Comparison of ENCODE assay signal across 32 cellular contexts in genomic region chrX:85998954-85999353, GRCh38.
"Had no signal": no experiment of that assay in that cellular context is flagged by ENCODE, and none has a peak within 500 bp of the region (broad histone marks: within the 10 kb centered on the region; RNA-seq: fewer than 3 reads in every experiment).

No MANE protein-coding gene starts in this region.

- H3K36me3 ChIP-seq: adrenal gland, brain microvascular endothelial cell, breast epithelium had no signal

- FAIRE-seq: TTC549 had no signal

- H3K4me3 ChIP-seq: adrenal gland, body of pancreas, breast epithelium had no signal

- H3K27ac ChIP-seq: adrenal gland, body of pancreas, brain microvascular endothelial cell, breast epithelium, VCaP had no signal

- H3K9me3 ChIP-seq: adrenal gland, body of pancreas, breast epithelium had no signal

- H3K4me1 ChIP-seq: body of pancreas, breast epithelium had no signal

- H3K27me3 ChIP-seq: adrenal gland, body of pancreas, brain microvascular endothelial cell had no signal

- DNase-seq: activated B cell treated with CpG ODN at 0.5 μM for 24 hours; activated CD4-positive, alpha-beta memory T cell treated with anti-CD3 and anti-CD28 coated beads for 36 hours; activated CD4-positive, alpha-beta T cell treated with anti-CD3 and anti-CD28 coated beads for 4 hours; activated CD4-positive, alpha-beta T cell treated with anti-CD3 and anti-CD28 coated beads, Interleukin-2, amount 10 ng/mL, durations not matched to agents 24 days and 14 days; activated CD4-positive, alpha-beta T cell treated with anti-CD3 and anti-CD28 coated beads, Interleukin-2, amount 50 U/mL, for 1 hour; activated CD4-positive, alpha-beta T cell treated with anti-CD3 and anti-CD28 coated beads, Interleukin-2, amount 50 U/mL, for 4 hours; activated CD4-positive, CD25-positive, alpha-beta regulatory T cell treated with anti-CD3 and anti-CD28 coated beads, Interleukin-2, amount 50 U/mL, for 72 hours; activated CD8-positive, alpha-beta memory T cell treated with anti-CD3 and anti-CD28 coated beads, Interleukin-2, amount 50 U/mL, for 4 hours; activated CD8-positive, alpha-beta T cell treated with anti-CD3 and anti-CD28 coated beads for 36 hours; activated effector memory CD4-positive, alpha-beta T cell treated with anti-CD3 and anti-CD28 coated beads, Interleukin-2, amount 50 U/mL, for 16 hours; activated gamma-delta T cell treated with Interleukin-2 at 50 U/mL for 16 hours; activated naive CD4-positive, alpha-beta T cell; activated naive CD4-positive, alpha-beta T cell treated with anti-CD3 and anti-CD28 coated beads for 36 hours; activated naive CD4-positive, alpha-beta T cell treated with anti-CD3 and anti-CD28 coated beads, Interleukin-2, amount 50 U/mL, for 16 hours; activated naive CD8-positive, alpha-beta T cell treated with anti-CD3 and anti-CD28 coated beads for 36 hours; activated T-cell treated with anti-CD3 and anti-CD28 coated beads for 4 hours; activated T-cell treated with anti-CD3 and anti-CD28 coated beads, Interleukin-2, amount 50 U/mL, for 1 hour; activated T-cell treated with anti-CD3 and anti-CD28 coated beads, Interleukin-2, amount 50 U/mL, for 4 hours; activated T-cell treated with anti-CD3 and anti-CD28 coated beads, Interleukin-2, amount 50 U/mL, for 72 hours; adrenal gland; amniotic stem cell; aorta; body of pancreas; brain microvascular endothelial cell; central memory CD4-positive, alpha-beta T cell; T-helper 2 cell; T-helper 9 cell had no signal

- ATAC-seq: activated CD8-positive, alpha-beta T cell treated with anti-CD3 and anti-CD28 coated beads for 36 hours; activated naive CD4-positive, alpha-beta T cell treated with anti-CD3 and anti-CD28 coated beads, Interleukin-2, amount 50 U/mL, for 72 hours; activated T-cell treated with anti-CD3 and anti-CD28 coated beads, Interleukin-2, amount 50 U/mL, for 4 hours; activated T-cell treated with anti-CD3 and anti-CD28 coated beads, Interleukin-2, amount 50 U/mL, for 72 hours; activated T-helper 17 cell treated with anti-CD3 and anti-CD28 coated beads, Interleukin-2, amount 50 U/mL, for 72 hours; body of pancreas had no signal
